Comparison of ENCODE assay signal across 15 cellular contexts in genomic region chr13:44379885-44380284, GRCh38. TPM values are rescaled to one million over a fixed set of nuclear protein-coding genes. Genes with fewer than 3 reads are reported as not detected.
"Had no signal": no experiment of that assay in that cellular context is flagged by ENCODE, and none has a peak within 500 bp of the region (broad histone marks: within the 10 kb centered on the region; RNA-seq: fewer than 3 reads in every experiment).

No MANE protein-coding gene starts in this region.

- DNase-seq: activated CD4-positive, alpha-beta T cell treated with anti-CD3 and anti-CD28 coated beads, Interleukin-2, amount 10 ng/mL, durations not matched to agents 7 days and 5 days; activated CD4-positive, CD25-positive, alpha-beta regulatory T cell; activated CD8-positive, alpha-beta memory T cell treated with anti-CD3 and anti-CD28 coated beads for 24 hours; activated naive CD4-positive, alpha-beta T cell treated with anti-CD3 and anti-CD28 coated beads, Interleukin-2, amount 10 ng/mL, durations not matched to agents 7 days and 5 days; activated T-cell treated with anti-CD3 and anti-CD28 coated beads for 4 hours; right cardiac atrium; SHP77; spleen; stimulated activated CD4-positive, alpha-beta T cell treated with anti-CD3 and anti-CD28 coated beads, Interleukin-1b, Interleukin-23, amount 100 ng/mL, for 48 hours; T-helper 2 cell had no signal

- H3K36me3 ChIP-seq: spleen had no signal

- H3K36me3 Mint-ChIP-seq: activated naive CD4-positive, alpha-beta T cell treated with anti-CD3 and anti-CD28 coated beads, Interleukin-2, amount 10 ng/mL, durations not matched to agents 7 days and 5 days; stimulated activated memory B cell treated with anti-CD40 and anti-IgM and Interleukin-4, amounts not matched to agents 10 μg/mL and 1 μg/mL and 100 μg/mL, for 72 hours had no signal

- ATAC-seq: right cardiac atrium; stimulated activated memory B cell treated with anti-CD40 and anti-IgM and Interleukin-4, amounts not matched to agents 10 μg/mL and 1 μg/mL and 100 μg/mL, for 72 hours had no signal

- H3K4me1 Mint-ChIP-seq: activated CD4-positive, alpha-beta T cell treated with anti-CD3 and anti-CD28 coated beads, Interleukin-2, amount 10 ng/mL, durations not matched to agents 7 days and 5 days; activated naive CD4-positive, alpha-beta T cell treated with anti-CD3 and anti-CD28 coated beads, Interleukin-2, amount 10 ng/mL, durations not matched to agents 7 days and 5 days; central memory CD8-positive, alpha-beta T cell; stimulated activated memory B cell treated with anti-CD40 and anti-IgM and Interleukin-4, amounts not matched to agents 10 μg/mL and 1 μg/mL and 100 μg/mL, for 72 hours had no signal

- H3K4me3 ChIP-seq: lung, spleen had no signal

- H3K9me3 Mint-ChIP-seq: activated CD4-positive, alpha-beta T cell treated with anti-CD3 and anti-CD28 coated beads, Interleukin-2, amount 10 ng/mL, durations not matched to agents 7 days and 5 days; activated naive CD4-positive, alpha-beta T cell treated with anti-CD3 and anti-CD28 coated beads, Interleukin-2, amount 10 ng/mL, durations not matched to agents 7 days and 5 days; activated T-helper 2 cell treated with anti-CD3 and anti-CD28 coated beads, Interferon-gamma antibody, Interleukin-2, Interleukin-4, amounts not matched to agents 10 μg/mL and 5 μg/mL and 100 μg/mL, durations not matched to agents 14 hours and 24 hours and 36 hours; central memory CD8-positive, alpha-beta T cell; neural crest cell; stimulated activated memory B cell treated with anti-CD40 and anti-IgM and Interleukin-4, amounts not matched to agents 10 μg/mL and 1 μg/mL and 100 μg/mL, for 72 hours had no signal

- H3K27ac Mint-ChIP-seq: activated CD4-positive, alpha-beta T cell treated with anti-CD3 and anti-CD28 coated beads, Interleukin-2, amount 10 ng/mL, durations not matched to agents 7 days and 5 days; activated naive CD4-positive, alpha-beta T cell treated with anti-CD3 and anti-CD28 coated beads, Interleukin-2, amount 10 ng/mL, durations not matched to agents 7 days and 5 days; activated T-helper 2 cell treated with anti-CD3 and anti-CD28 coated beads, Interferon-gamma antibody, Interleukin-2, Interleukin-4, amounts not matched to agents 10 μg/mL and 5 μg/mL and 100 μg/mL, durations not matched to agents 14 hours and 24 hours and 36 hours; stimulated activated memory B cell treated with anti-CD40 and anti-IgM and Interleukin-4, amounts not matched to agents 10 μg/mL and 1 μg/mL and 100 μg/mL, for 72 hours had no signal

- H3K27ac ChIP-seq: spleen had no signal

- H3K4me1 ChIP-seq: spleen had no signal

- H3K9me3 ChIP-seq: spleen had no signal

- H3K4me3 Mint-ChIP-seq: activated CD4-positive, alpha-beta T cell treated with anti-CD3 and anti-CD28 coated beads, Interleukin-2, amount 10 ng/mL, durations not matched to agents 7 days and 5 days; activated naive CD4-positive, alpha-beta T cell treated with anti-CD3 and anti-CD28 coated beads, Interleukin-2, amount 10 ng/mL, durations not matched to agents 7 days and 5 days; central memory CD8-positive, alpha-beta T cell; neural crest cell; stimulated activated memory B cell treated with anti-CD40 and anti-IgM and Interleukin-4, amounts not matched to agents 10 μg/mL and 1 μg/mL and 100 μg/mL, for 72 hours had no signal

RNA-seq across cellular contexts. Expression of gene SERP2, which starts 6.3 kb away (rescaled TPM):
- total RNA-seq: activated CD4-positive, alpha-beta T cell treated with anti-CD3 and anti-CD28 coated beads, Interleukin-2, amount 10 ng/mL, durations not matched to agents 7 days and 5 days had no signal
